8 cellular contexts compared by ENCODE assay signal in genomic region chr20:34703573-34704176, GRCh38. TPM values are rescaled to one million over a fixed set of nuclear protein-coding genes. Genes with fewer than 3 reads are reported as not detected.
DNase-seq lines count a peak whose midpoint lies in the region; ATAC-seq, FAIRE-seq and TF ChIP-seq lines count a peak whose summit lies in the region.

No MANE protein-coding gene starts in this region.

- DNase-seq in A673 (ENCODE audit: low spot score) (peak; percentile 37), H7 (no peak), H1 (ENCODE audit: low read depth in 1 of 2, low spot score in 2 of 2) (no peak), vagina (ENCODE audit: extremely low spot score in 2 of 2) (peak in 1 of 2 donors; percentile 90)

- no peak overlapping the region for H4K91ac ChIP-seq in H1 (replicated peaks; ENCODE audit: insufficient read length, low read length)

- H3K4me1 ChIP-seq in A673 (ENCODE audit: insufficient read depth, low read length, poor library complexity, severe bottlenecking) (peaks cover 10% of the 10 kb centered on the region), H1 (replicated peaks in 1 of 4; ENCODE audit: control insufficient read depth in 3 of 4, insufficient read depth in 4 of 4, low read length in 3 of 4) (peaks cover 0 to 9% (median 5%) of the 10 kb centered on the region in 4 experiments; a peak in 4 of 7 replicates), mucosa of rectum (ENCODE audit: control insufficient read depth in 2 of 2, insufficient read depth in 2 of 2, low read length in 2 of 2) (peaks cover 27 to 46% of the 10 kb centered on the region in 2 donors), vagina (peaks cover 24% of the 10 kb centered on the region)

- 5% methylated on average over 27 of the region's 36 CpGs; no CpG with 5 or more reads in 1 of the 2 experiments for WGBS in H1 (ENCODE audit: extremely low coverage in 1 of 2, insufficient coverage in 1 of 2, insufficient read length in 1 of 2, insufficient replicate concordance in 2 of 2, low coverage in 1 of 2, low lambda C conversion rate in 2 of 2, missing lambda C conversion rate in 1 of 2), 2 experiments

- peaks cover 13% of the 10 kb centered on the region for H3F3A ChIP-seq in SU-DHL-6 (ENCODE audit: insufficient read depth)

- no peak for FAIRE-seq in H1 (lab: Jason Lieb, UNC)

- H3K9me2 ChIP-seq in SU-DHL-6 (replicated peaks; ENCODE audit: insufficient read depth, low read length) = no peaks in the 10 kb centered on the region

- H3K27me3 ChIP-seq in A673 (replicated peaks; ENCODE audit: insufficient read depth, low read depth, low read length, poor library complexity) = no peaks in the 10 kb centered on the region
- H3K27me3 ChIP-seq in H7 (ENCODE audit: control insufficient read depth, insufficient read depth, low read length) = peaks cover 12% of the 10 kb centered on the region
- H3K27me3 ChIP-seq in SU-DHL-6 (ENCODE audit: low read length) = no peaks in the 10 kb centered on the region
- H3K27me3 ChIP-seq in H1 (replicated peaks in 1 of 4; ENCODE audit: control insufficient read depth in 3 of 4, extremely low read depth in 1 of 4, insufficient read depth in 3 of 4, low read length in 3 of 4) = peaks cover 0 to 13% (median 12%) of the 10 kb centered on the region in 4 experiments; a peak in 6 of 7 replicates
- H3K27me3 ChIP-seq in mucosa of rectum (ENCODE audit: control insufficient read depth in 2 of 2, insufficient read depth in 2 of 2, low read length in 2 of 2) = no peaks in the 10 kb centered on the region
- H3K27me3 ChIP-seq in vagina = no peaks in the 10 kb centered on the region

- H4K20me1 ChIP-seq in SU-DHL-6 (ENCODE audit: low read depth, low read length) (no peaks in the 10 kb centered on the region), H1 (replicated peaks in 1 of 2; ENCODE audit: control insufficient read depth in 1 of 2, insufficient read depth in 2 of 2, low read length in 2 of 2) (peaks cover 0 to 2% of the 10 kb centered on the region in 2 experiments)

- no peak for TF ChIP-seq RAD21 in H1 (IDR thresholded peaks at IDR 0.05 in 1 of 2, conservative IDR thresholded peaks at IDR 0.05 in 1 of 2; ENCODE audit: low read depth in 2 of 2, low read length in 2 of 2)

- H2AK5ac ChIP-seq in H1 (ENCODE audit: low read depth, low read length) = no peak overlapping the region

- no peaks in the 10 kb centered on the region for H3K9me3 ChIP-seq in A673 (ENCODE audit: low read depth, low read length, poor library complexity, severe bottlenecking)
- no peaks in the 10 kb centered on the region for H3K9me3 ChIP-seq in SU-DHL-6 (ENCODE audit: insufficient read depth, low read length)
- no peaks in the 10 kb centered on the region for H3K9me3 ChIP-seq in H1 (ENCODE audit: insufficient read depth in 2 of 2, low read depth in 1 of 2, low read length in 1 of 2)
- H3K9me3 ChIP-seq in mucosa of rectum (ENCODE audit: control insufficient read depth in 2 of 2, low read length in 2 of 2) = no peaks in the 10 kb centered on the region
- H3K9me3 ChIP-seq in vagina = no peaks in the 10 kb centered on the region

- H3K23me2 ChIP-seq in H1 (ENCODE audit: low read depth, low read length) = peaks cover 3% of the 10 kb centered on the region; the same call in 1 of the 2 replicates

- H2BK20ac ChIP-seq in H1 (ENCODE audit: low read length) = no peak overlapping the region

- ATAC-seq in GM21515 (IDR thresholded peaks at IDR 0.05; ENCODE audit: unreplicated experiment) (no peak), HG03565 (IDR thresholded peaks at IDR 0.05; ENCODE audit: unreplicated experiment) (no peak)

- H3K9ac ChIP-seq in SU-DHL-6 (ENCODE audit: low read length) (peak overlapping the region; percentile 64), H1 (replicated peaks in 1 of 4; ENCODE audit: extremely low read depth in 1 of 4, low read depth in 3 of 4, low read length in 3 of 4) (peak overlapping the region; percentile 32 to 78 (median 36); a peak in 6 of 7 replicates), mucosa of rectum (ENCODE audit: low read depth in 1 of 2, low read length in 2 of 2) (peak overlapping the region; percentile 89 to 95)

- CTCF ChIA-PET in A673 (lab: Charles Lee) (interaction anchor here (2.3 kb wide), 1 partner anchor 391 kb away, joined by 8 read pairs; no protein-coding TSS in a partner anchor), H1 (lab: Charles Lee; ENCODE audit: partially characterized antibody) (interaction anchor here (0.6 to 1.2 kb wide), 5 partner anchors 22 to 391 kb away, joined by 3 to 4 read pairs (median 3); no protein-coding TSS in a partner anchor)

- H3K14ac ChIP-seq in H1 (ENCODE audit: insufficient read length) = peak overlapping the region; percentile 82

- peak overlapping the region; percentile 99 for H3K27ac ChIP-seq in A673 (ENCODE audit: low read depth, low read length, poor library complexity, severe bottlenecking)
- no peak overlapping the region for H3K27ac ChIP-seq in SU-DHL-6 (ENCODE audit: low read depth, low read length)
- H3K27ac ChIP-seq in H1 (ENCODE audit: low read depth, low read length) = no peak overlapping the region
- H3K27ac ChIP-seq in mucosa of rectum (ENCODE audit: low read depth in 2 of 2, low read length in 2 of 2) = peak overlapping the region; percentile 99
- H3K27ac ChIP-seq in vagina = peak overlapping the region; percentile 99

- no peak overlapping the region for H3K56ac ChIP-seq in H1 (replicated peaks; ENCODE audit: insufficient read length, low read depth, low read length)

- no peaks in the 10 kb centered on the region for H3K79me1 ChIP-seq in H1 (ENCODE audit: low read depth, low read length)

- no peak overlapping the region for H3K18ac ChIP-seq in H1 (ENCODE audit: extremely low read depth, low read length)

- H3K4me3 ChIP-seq in A673 (ENCODE audit: low read depth, low read length, poor library complexity, severe bottlenecking) = peak overlapping the region; percentile 81
- peak overlapping the region; percentile 90 for H3K4me3 ChIP-seq in H7 (ENCODE audit: insufficient read depth, low read depth, low read length)
- H3K4me3 ChIP-seq in SU-DHL-6 (ENCODE audit: insufficient read depth, low read length, poor library complexity, severe bottlenecking) = peak overlapping the region; percentile 73
- peak overlapping the region; percentile 75 to 90 (median 82) for H3K4me3 ChIP-seq in H1 (ENCODE audit: extremely low read depth in 1 of 4, insufficient read depth in 2 of 4, low read depth in 3 of 4, low read length in 4 of 4)
- peak overlapping the region; percentile 88 to 97 for H3K4me3 ChIP-seq in mucosa of rectum (ENCODE audit: low read length in 2 of 2)
- H3K4me3 ChIP-seq in vagina = peak overlapping the region; percentile 89 to 96

- H3K23ac ChIP-seq in H1 (ENCODE audit: insufficient read length) = no peak overlapping the region

- no TSS peak for BruUV-seq in A673 (replicated peaks; lab: Mats Ljungman, UMichigan)

- no peak overlapping the region for H2BK5ac ChIP-seq in H1 (ENCODE audit: low read depth, low read length)

- TF ChIP-seq CTCF in A673 (conservative IDR thresholded peaks at IDR 0.05; ENCODE audit: low read depth, low read length) (no peak), SU-DHL-6 (IDR thresholded peaks at IDR 0.05; ENCODE audit: insufficient read depth, low read length, poor library complexity, severe bottlenecking) (no peak), H1 (IDR thresholded peaks at IDR 0.05; ENCODE audit: control extremely low read depth in 1 of 3, insufficient read depth in 1 of 3, low read depth in 1 of 3, low read length in 3 of 3) (no peak), vagina (IDR thresholded peaks at IDR 0.05) (no peak)

- no peak for TF ChIP-seq EP300 in H1 (IDR thresholded peaks at IDR 0.05; ENCODE audit: borderline replicate concordance in 1 of 2, low read depth in 2 of 2, low read length in 2 of 2)

- intact Hi-C loops in A673 (cut with micrococcal nuclease; ENCODE audit: unreplicated experiment) (no loop called here), vagina (cut with DNase I) (loop anchor here (10.0 kb wide), 1 partner anchor 169 kb away; no protein-coding TSS in a partner anchor)

- H2AFZ ChIP-seq in SU-DHL-6 (ENCODE audit: low read depth, low read length, severe bottlenecking) = peak overlapping the region; percentile 91
- H2AFZ ChIP-seq in H1 (ENCODE audit: low read length) = peak overlapping the region; percentile 87

- POLR2A ChIA-PET in A673 (lab: Charles Lee; ENCODE audit: low non-redundant PET) = interaction anchor here (0.5 kb wide), 1 partner anchor 9 kb away, joined by 9 read pairs; no protein-coding TSS in a partner anchor
- POLR2A ChIA-PET in H1 (lab: Charles Lee; ENCODE audit: partially characterized antibody) = interaction anchor here (1.0 to 1.7 kb wide), 6 partner anchors 9 to 402 kb away, joined by 3 to 8 read pairs (median 3); partner anchors contain the start of genes DYNLRB1 and PIGU

- H3K36me3 ChIP-seq in A673 (ENCODE audit: insufficient read depth, low read length, poor library complexity, severe bottlenecking) (no peaks in the 10 kb centered on the region), H7 (replicated peaks; ENCODE audit: control insufficient read depth, insufficient read depth, low read length) (no peaks in the 10 kb centered on the region), SU-DHL-6 (ENCODE audit: low read length) (no peaks in the 10 kb centered on the region), H1 (ENCODE audit: control insufficient read depth in 2 of 4, insufficient read depth in 4 of 4, low read length in 3 of 4) (no peaks in the 10 kb centered on the region), mucosa of rectum (ENCODE audit: control insufficient read depth in 2 of 2, insufficient read depth in 2 of 2, low read length in 2 of 2) (no peaks in the 10 kb centered on the region), vagina (no peaks in the 10 kb centered on the region)

- H4K8ac ChIP-seq in H1 (ENCODE audit: extremely low read depth, insufficient read depth, low read length) = no peak overlapping the region; the same call in 1 of the 2 replicates

- H3K4me2 ChIP-seq in SU-DHL-6 (ENCODE audit: low read depth, low read length, poor library complexity, severe bottlenecking) = peak overlapping the region; percentile 92
- peak overlapping the region; percentile 96 to 100 for H3K4me2 ChIP-seq in H1 (ENCODE audit: insufficient read depth in 1 of 2, low read depth in 2 of 2, low read length in 2 of 2)

- 0 out of 2 replicates have a peak overlapping the region, but pooled peaks have one; percentile 83 for H2BK15ac ChIP-seq in H1 (ENCODE audit: low read length)

- peak in 1 of 2 experiments; percentile 11; a peak in 1 of 3 replicates for TF ChIP-seq POLR2A in H1 (IDR thresholded peaks at IDR 0.05; ENCODE audit: control extremely low read depth in 1 of 2, low read depth in 2 of 2, low read length in 2 of 2)
- TF ChIP-seq POLR2A in vagina (IDR thresholded peaks at IDR 0.05) = no peak

- no peak overlapping the region for H2BK120ac ChIP-seq in H1 (replicated peaks; ENCODE audit: low read depth, low read length)

- no peak overlapping the region for H4K5ac ChIP-seq in H1 (ENCODE audit: insufficient read length, low read depth, low read length)

- H2BK12ac ChIP-seq in H1 (ENCODE audit: low read depth, low read length) = 0 out of 2 replicates have a peak overlapping the region, but pooled peaks have one; percentile 80

- no peak overlapping the region for H3K4ac ChIP-seq in H1 (replicated peaks; ENCODE audit: insufficient read length, low read depth, low read length)

- H3K79me2 ChIP-seq in SU-DHL-6 (ENCODE audit: insufficient read depth, low read length) = no peaks in the 10 kb centered on the region
- H3K79me2 ChIP-seq in H1 (ENCODE audit: control insufficient read depth in 1 of 2, insufficient read depth in 2 of 2, low read length in 2 of 2) = no peaks in the 10 kb centered on the region

RNA-seq across cellular contexts. Expression of gene TP53INP2, which starts 0.5 kb away (rescaled TPM):
- total RNA-seq in A673 (2021) (7.2 and 8.4 TPM in 2 replicates), vagina (14.5 TPM)
- total RNA-seq in H7 (2014; rRNA removed; shearing (Covaris generic)) = 2.2 and 2.4 TPM in 2 replicates
- total RNA-seq in H1 (2021; fragmentation: NEBNext Ultra II Directional; extraction: Animal tissue kit (Norgen Biotek cat#: 25700)) = 4.5 and 4.8 TPM in 2 replicates
- 2.4 and 2.9 TPM in 2 replicates for polyA plus RNA-seq in H1 (2011; rRNA removed)
- polyA plus RNA-seq in H1 (2011; cell fraction: cytosol; rRNA removed) = 1.3 TPM
- polyA plus RNA-seq in H1 (2011; cell fraction: nucleus; rRNA removed) = 2.2 TPM
- polyA plus RNA-seq in H1 (2012, experiment 1 of 2) = 2.9 to 5.4 TPM (median 4.0 TPM) in 4 replicates
- polyA plus RNA-seq in H1 (2012, experiment 2 of 2) = 4.6 TPM
- 4.5 TPM for polyA plus RNA-seq in H1 (2013, experiment 1 of 2)
- 4.8 TPM for polyA plus RNA-seq in H1 (2013, experiment 2 of 2)
- polyA minus RNA-seq in H1 (2011; rRNA and poly(A)+ RNA removed) = 1.3 and 2.4 TPM in 2 replicates
- 2.3 TPM for polyA minus RNA-seq in H1 (2011; cell fraction: cytosol; rRNA and poly(A)+ RNA removed)
- polyA minus RNA-seq in H1 (2011; cell fraction: nucleus; rRNA and poly(A)+ RNA removed) = 2.4 TPM

RNA-seq across cellular contexts. Expression of gene PIGU, which starts 26.8 kb away (rescaled TPM):
- total RNA-seq in A673 (2021) = 31.4 and 32.2 TPM in 2 replicates
- 28.6 and 32.9 TPM in 2 replicates for total RNA-seq in H7 (2014; rRNA removed; shearing (Covaris generic))
- 27.9 and 28.3 TPM in 2 replicates for total RNA-seq in H1 (2021; fragmentation: NEBNext Ultra II Directional; extraction: Animal tissue kit (Norgen Biotek cat#: 25700))
- polyA plus RNA-seq in H1 (2011; rRNA removed) = 80.9 and 117 TPM in 2 replicates
- polyA plus RNA-seq in H1 (2011; cell fraction: cytosol; rRNA removed) = 64.1 TPM
- 33.7 TPM for polyA plus RNA-seq in H1 (2011; cell fraction: nucleus; rRNA removed)
- polyA plus RNA-seq in H1 (2012, experiment 1 of 2) = 31.2 to 32.5 TPM (median 31.9 TPM) in 4 replicates
- polyA plus RNA-seq in H1 (2012, experiment 2 of 2) = 32.1 TPM
- 72.9 TPM for polyA plus RNA-seq in H1 (2013, experiment 1 of 2)
- 73.5 TPM for polyA plus RNA-seq in H1 (2013, experiment 2 of 2)
- polyA minus RNA-seq in H1 (2011; rRNA and poly(A)+ RNA removed) = 73.7 and 78.8 TPM in 2 replicates
- polyA minus RNA-seq in H1 (2011; cell fraction: cytosol; rRNA and poly(A)+ RNA removed) = 20.8 TPM
- 27.6 TPM for polyA minus RNA-seq in H1 (2011; cell fraction: nucleus; rRNA and poly(A)+ RNA removed)
- total RNA-seq in vagina = 12.3 TPM

Comparison
In these comparisons a context has a peak if more than half of its experiments do, and no peak if none do; other contexts are left out.
1. H3K27ac ChIP-seq: peak in A673 (single experiment), mucosa of rectum (2 of 2) and vagina (single experiment); none in SU-DHL-6 (single experiment) and H1 (single experiment).
2. H3K9ac ChIP-seq: peak in every context shown above with its lines; median percentile 92 in mucosa of rectum; 64 in SU-DHL-6; 36 in H1.
3. Peak in every context shown above with its lines, with median percentiles within 50 percentile points of each other: H3K4me3 ChIP-seq.